Comparison of ENCODE assay signal across 11 cellular contexts in the genomic region with DNA sequence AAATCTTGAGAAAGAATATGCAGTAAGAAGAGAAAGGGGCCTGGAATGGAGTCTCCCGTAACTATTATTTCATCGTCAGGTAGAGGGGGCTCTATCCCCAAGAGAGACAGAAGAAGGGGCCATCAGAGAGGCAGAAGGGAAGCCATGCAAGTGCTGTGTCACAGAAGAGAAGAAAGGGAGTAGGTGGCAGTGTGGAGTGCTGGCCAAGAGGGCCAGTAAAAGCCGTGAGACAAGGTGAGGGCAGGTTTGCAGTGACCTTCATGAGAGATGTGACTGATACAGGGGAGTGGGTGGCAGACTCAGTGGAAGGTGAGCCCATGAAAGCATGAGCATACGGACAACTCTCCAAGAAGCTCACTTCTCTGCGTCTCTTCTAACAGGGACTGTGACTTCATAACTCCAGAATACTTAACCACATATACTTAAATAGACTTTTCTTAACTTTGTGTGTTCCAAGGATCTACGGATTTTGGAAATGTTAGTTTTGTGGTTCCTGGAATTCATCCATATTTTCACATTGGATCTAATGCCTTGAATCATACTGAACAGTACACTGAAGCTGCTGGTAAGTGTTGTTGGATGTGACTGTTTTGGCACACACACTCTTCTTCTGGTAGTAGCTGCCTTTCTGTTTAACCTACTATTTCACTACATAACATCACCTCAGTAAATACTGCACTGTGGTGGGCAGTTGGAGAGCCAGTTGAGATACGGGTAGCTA. TPM values are rescaled to one million over a fixed set of nuclear protein-coding genes. Genes with fewer than 3 reads are reported as not detected.
A peak's percentile ranks its signal among the peaks of the same experiment; 100 is the strongest.
DNase-seq lines count a peak whose midpoint lies in the region; ATAC-seq, FAIRE-seq and TF ChIP-seq lines count a peak whose summit lies in the region.
"Had no signal": no experiment of that assay in that cellular context is flagged by ENCODE, and none has a peak within 500 bp of the region (broad histone marks: within the 10 kb centered on the region; RNA-seq: fewer than 3 reads in every experiment).

No MANE protein-coding gene starts in this region.

- TF ChIP-seq RAD21 in liver (IDR thresholded peaks at IDR 0.05) (no peak), HepG2 (CRISPR knock-in tag; IDR thresholded peaks at IDR 0.05) (no peak)

- 91% methylated on average over 7 of the region's 7 CpGs for WGBS in liver
- WGBS in HepG2 (ENCODE audit: low lambda C conversion rate), result 97% methylated on average over 7 of the region's 7 CpGs

- TF ChIP-seq EP300 in HepG2 (IDR thresholded peaks at IDR 0.05; ENCODE audit: low read depth in 2 of 2, low read length in 2 of 2) (no peak), HepG2 (CRISPR knock-in tag; IDR thresholded peaks at IDR 0.05; ENCODE audit: borderline replicate concordance) (no peak)

- in situ Hi-C loops in HepG2 (cut with HindIII; ENCODE audit: extremely low pct_ligation_motif_present, low pct_unique_long_range_greater_than_20kb), result no loop called here

- H3K4me1 ChIP-seq in liver (ENCODE audit: control insufficient read depth in 4 of 4, insufficient read depth in 4 of 4, low read length in 3 of 4) (no peaks in the 10 kb centered on the region), HepG2 (ENCODE audit: insufficient read depth, low read length) (no peaks in the 10 kb centered on the region)

- DNase-seq in HepG2 (ENCODE audit: low spot score), result no peak
- DNase-seq in Right ventricle myocardium superior, result no peak
- no peak for DNase-seq in omental fat pad (ENCODE audit: low spot score)
- DNase-seq in KG1 (lab: John Stamatoyannopoulos, UW), result no peak
- DNase-seq in activated CD4-positive, alpha-beta T cell treated with anti-CD3 and anti-CD28 coated beads, Interleukin-2, amount 50 U/mL, for 4 hours, result no peak
- DNase-seq in activated CD4-positive, alpha-beta T cell treated with anti-CD3 and anti-CD28 coated beads for 4 hours, result no peak
- no peak for DNase-seq in COLO668 (lab: John Stamatoyannopoulos, UW; ENCODE audit: unreplicated experiment)
- DNase-seq: naive B cell had no signal

- no peak overlapping the region for H3K9ac ChIP-seq in liver (ENCODE audit: low read depth in 1 of 2, low read length in 2 of 2)
- H3K9ac ChIP-seq in HepG2 (ENCODE audit: insufficient read depth, low read depth, low read length), result no peak overlapping the region

- FAIRE-seq in HepG2 (lab: Jason Lieb, UNC), result no peak

- H3K27ac ChIP-seq in liver (ENCODE audit: low read depth in 1 of 2, low read length in 2 of 2) (peak overlapping the region; percentile 14 to 19), HepG2 (ENCODE audit: extremely low read length, insufficient read depth, low read length) (no peak overlapping the region)

- H3K9me3 ChIP-seq in liver (ENCODE audit: control insufficient read depth in 4 of 4, low read length in 3 of 4) (no peaks in the 10 kb centered on the region), HepG2 (ENCODE audit: low read length) (no peaks in the 10 kb centered on the region)

- POLR2A ChIA-PET in HepG2 (lab: Yijun Ruan, JAX), result interaction anchor here (1.4 kb wide), 1 partner anchor 16 kb away, joined by 5 read pairs; the partner anchor contains the start of gene PM20D2

- TF ChIP-seq CTCF in liver (IDR thresholded peaks at IDR 0.05; ENCODE audit: low read depth, low read length, missing input control) (no peak), HepG2 (CRISPR knock-in tag; IDR thresholded peaks at IDR 0.05) (no peak), omental fat pad (IDR thresholded peaks at IDR 0.05) (no peak)

- H3K4me3 ChIP-seq in liver (ENCODE audit: low read depth in 1 of 3, low read length in 3 of 3) (no peak overlapping the region), HepG2 (replicated peaks in 1 of 3; ENCODE audit: insufficient read depth in 1 of 3, low read depth in 2 of 3, low read length in 3 of 3) (no peak overlapping the region)

- intact Hi-C loops in HepG2 (cut with micrococcal nuclease; ENCODE audit: unreplicated experiment), result no loop called here
- intact Hi-C loops in Right ventricle myocardium superior (cut with DNase I), result no loop called here

- no peak overlapping the region for H3K4me2 ChIP-seq in HepG2 (ENCODE audit: low read depth, low read length)

- H3K27me3 ChIP-seq in liver (ENCODE audit: control insufficient read depth in 4 of 4, insufficient read depth in 4 of 4, low read length in 3 of 4) (no peaks in the 10 kb centered on the region), HepG2 (ENCODE audit: control insufficient read depth in 1 of 2, insufficient read depth in 2 of 2, low read length in 2 of 2) (no peaks in the 10 kb centered on the region)

- no peaks in the 10 kb centered on the region for H3K79me2 ChIP-seq in HepG2 (ENCODE audit: insufficient read depth, low read length)

- no peaks in the 10 kb centered on the region; the same call in 1 of the 2 replicates for H4K20me1 ChIP-seq in HepG2 (ENCODE audit: insufficient read depth, low read length)

- CTCF ChIA-PET in HepG2 (lab: Yijun Ruan, JAX; ENCODE audit: low intra/inter-chr PET ratio, low total read pairs), result no interaction called here

- ATAC-seq in HepG2 (no peak), Right ventricle myocardium superior (ENCODE audit: poor library complexity) (peak; percentile 85), omental fat pad (ENCODE audit: low FRiP score) (peak; percentile 41)

- H3K36me3 ChIP-seq in liver (ENCODE audit: control insufficient read depth in 4 of 4, insufficient read depth in 3 of 4, low read depth in 1 of 4, low read length in 3 of 4) (peaks cover 0 to 35% (median 16%) of the 10 kb centered on the region in 4 donors), HepG2 (replicated peaks in 1 of 2; ENCODE audit: control insufficient read depth in 1 of 2, insufficient read depth in 2 of 2, low read length in 2 of 2) (peaks cover 8 to 43% of the 10 kb centered on the region in 2 experiments)

- H2AFZ ChIP-seq in HepG2 (ENCODE audit: low read length), result no peak overlapping the region

- TF ChIP-seq POLR2A in HepG2 (IDR thresholded peaks at IDR 0.05; ENCODE audit: insufficient read depth in 1 of 2, low read depth in 2 of 2, low read length in 2 of 2), result no peak

- no TSS peak for BruUV-seq in HepG2 (replicated peaks; lab: Mats Ljungman, UMichigan)

RNA-seq across cellular contexts. Expression of gene PM20D2, which starts 15.6 kb away (rescaled TPM):
- total RNA-seq in liver, result 10 to 100 TPM in 1 of 2 donors, 1 to 10 TPM in 1; 6.4 to 12.4 TPM
- polyA plus RNA-seq in liver, result 1 to 10 TPM; 1.7 to 2.5 TPM
- 26.3 and 35.8 TPM in 2 replicates for total RNA-seq in HepG2 (2016; rRNA removed; fragmentation: Illumina TruSeq; extraction: Trizol)
- 1.2 and 1.9 TPM in 2 replicates for total RNA-seq in HepG2 (2016; cell fraction: cytosol; rRNA removed; fragmentation: Illumina TruSeq; extraction: Trizol; ENCODE audit: low read depth)
- total RNA-seq in HepG2 (2016; cell fraction: insoluble cytoplasmic fraction; rRNA removed; fragmentation: Illumina TruSeq; extraction: Trizol), result 26.7 and 36.1 TPM in 2 replicates
- total RNA-seq in HepG2 (2016; cell fraction: membrane; rRNA removed; fragmentation: Illumina TruSeq; extraction: Trizol), result 10.2 and 11.6 TPM in 2 replicates
- total RNA-seq in HepG2 (2016; cell fraction: nucleus; rRNA removed; fragmentation: Illumina TruSeq; extraction: Trizol), result 13.7 and 14.6 TPM in 2 replicates
- 13.3 and 14.7 TPM in 2 replicates for polyA plus RNA-seq in HepG2 (2011; rRNA removed)
- polyA plus RNA-seq in HepG2 (2011; cell fraction: cytosol; rRNA removed), result 6.8 and 10.1 TPM in 2 replicates
- 5.6 and 8.7 TPM in 2 replicates for polyA plus RNA-seq in HepG2 (2011; cell fraction: nucleus; rRNA removed)
- 19.2 and 21.4 TPM in 2 replicates for polyA plus RNA-seq in HepG2 (2012)
- 0.95 and 1.1 TPM in 2 replicates for polyA plus RNA-seq in HepG2 (2016; cell fraction: cytosol; fragmentation: Illumina TruSeq; extraction: Trizol; ENCODE audit: low read depth)
- polyA plus RNA-seq in HepG2 (2016; cell fraction: insoluble cytoplasmic fraction; fragmentation: Illumina TruSeq; extraction: Trizol; ENCODE audit: low read depth), result 31.6 and 33.7 TPM in 2 replicates
- polyA plus RNA-seq in HepG2 (2016; cell fraction: membrane; fragmentation: Illumina TruSeq; extraction: Trizol; ENCODE audit: low read depth), result 4.2 and 4.9 TPM in 2 replicates
- 21.5 and 22.6 TPM in 2 replicates for polyA plus RNA-seq in HepG2 (2016; cell fraction: nucleus; fragmentation: Illumina TruSeq; extraction: Trizol; ENCODE audit: insufficient read depth, low read depth)
- polyA minus RNA-seq in HepG2 (2011; rRNA and poly(A)+ RNA removed; ENCODE audit: low replicate concordance), result 9.4 and 13.5 TPM in 2 replicates
- polyA minus RNA-seq in HepG2 (2011; cell fraction: cytosol; rRNA and poly(A)+ RNA removed), result 13.7 and 14.9 TPM in 2 replicates
- 9.9 and 14.4 TPM in 2 replicates for polyA minus RNA-seq in HepG2 (2011; cell fraction: nucleus; rRNA and poly(A)+ RNA removed)
- total RNA-seq in Right ventricle myocardium superior, result 11.1 TPM
- total RNA-seq in omental fat pad, result 10 to 100 TPM in 2 of 4 donors, 1 to 10 TPM in 2; 7.1 to 13.5 (median 10.1) TPM

RNA-seq across cellular contexts. Expression of gene SRSF12, which starts 43.6 kb away (rescaled TPM):
- total RNA-seq in liver (1 to 10 TPM in 1 of 2 donors, under 1 TPM in 1; 0.17 to 1.0 TPM), HepG2 (2016; rRNA removed; fragmentation: Illumina TruSeq; extraction: Trizol) (1.9 TPM in 2 replicates), Right ventricle myocardium superior (not detected), omental fat pad (1 to 10 TPM in 2 of 4 donors, under 1 TPM in 1, not detected in 1; 0.25 to 3.4 (median 3.2) TPM)
- polyA plus RNA-seq in liver (under 1 TPM; 0.22 to 0.56 TPM), HepG2 (2011; rRNA removed) (1.4 and 1.7 TPM in 2 replicates)
- 1.3 TPM in 2 replicates for total RNA-seq in HepG2 (2016; cell fraction: cytosol; rRNA removed; fragmentation: Illumina TruSeq; extraction: Trizol; ENCODE audit: low read depth)
- 1.8 and 2.0 TPM in 2 replicates for total RNA-seq in HepG2 (2016; cell fraction: insoluble cytoplasmic fraction; rRNA removed; fragmentation: Illumina TruSeq; extraction: Trizol)
- 1.8 and 2.4 TPM in 2 replicates for total RNA-seq in HepG2 (2016; cell fraction: membrane; rRNA removed; fragmentation: Illumina TruSeq; extraction: Trizol)
- total RNA-seq in HepG2 (2016; cell fraction: nucleus; rRNA removed; fragmentation: Illumina TruSeq; extraction: Trizol), result 2.2 TPM in 2 replicates
- polyA plus RNA-seq in HepG2 (2011; cell fraction: cytosol; rRNA removed), result 0.78 and 0.99 TPM in 2 replicates
- 1.0 and 1.6 TPM in 2 replicates for polyA plus RNA-seq in HepG2 (2011; cell fraction: nucleus; rRNA removed)
- 1.9 and 2.1 TPM in 2 replicates for polyA plus RNA-seq in HepG2 (2012)
- polyA plus RNA-seq in HepG2 (2016; cell fraction: cytosol; fragmentation: Illumina TruSeq; extraction: Trizol; ENCODE audit: low read depth), result 1.4 and 1.6 TPM in 2 replicates
- 2.6 and 2.8 TPM in 2 replicates for polyA plus RNA-seq in HepG2 (2016; cell fraction: insoluble cytoplasmic fraction; fragmentation: Illumina TruSeq; extraction: Trizol; ENCODE audit: low read depth)
- 1.8 and 3.0 TPM in 2 replicates for polyA plus RNA-seq in HepG2 (2016; cell fraction: membrane; fragmentation: Illumina TruSeq; extraction: Trizol; ENCODE audit: low read depth)
- polyA plus RNA-seq in HepG2 (2016; cell fraction: nucleus; fragmentation: Illumina TruSeq; extraction: Trizol; ENCODE audit: insufficient read depth, low read depth), result 5.7 and 6.1 TPM in 2 replicates
- 0.20 TPM in 1 of 2 replicates, not detected in the other for polyA minus RNA-seq in HepG2 (2011; rRNA and poly(A)+ RNA removed; ENCODE audit: low replicate concordance)
- 0.49 and 1.2 TPM in 2 replicates for polyA minus RNA-seq in HepG2 (2011; cell fraction: cytosol; rRNA and poly(A)+ RNA removed)
- 2.4 and 3.1 TPM in 2 replicates for polyA minus RNA-seq in HepG2 (2011; cell fraction: nucleus; rRNA and poly(A)+ RNA removed)
- total RNA-seq: LHCN-M2 had no signal

RNA-seq across cellular contexts. Expression of gene GABRR1, which starts 55.7 kb away (rescaled TPM):
- total RNA-seq in liver (not detected), HepG2 (2016; rRNA removed; fragmentation: Illumina TruSeq; extraction: Trizol) (not detected in 2 replicates), Right ventricle myocardium superior (not detected), omental fat pad (not detected)
- polyA plus RNA-seq in liver (not detected), HepG2 (2011; rRNA removed) (not detected in 2 replicates)
- not detected in 2 replicates for total RNA-seq in HepG2 (2016; cell fraction: cytosol; rRNA removed; fragmentation: Illumina TruSeq; extraction: Trizol; ENCODE audit: low read depth)
- total RNA-seq in HepG2 (2016; cell fraction: insoluble cytoplasmic fraction; rRNA removed; fragmentation: Illumina TruSeq; extraction: Trizol), result not detected in 2 replicates
- not detected in 2 replicates for total RNA-seq in HepG2 (2016; cell fraction: membrane; rRNA removed; fragmentation: Illumina TruSeq; extraction: Trizol)
- total RNA-seq in HepG2 (2016; cell fraction: nucleus; rRNA removed; fragmentation: Illumina TruSeq; extraction: Trizol), result not detected in 2 replicates
- polyA plus RNA-seq in HepG2 (2011; cell fraction: cytosol; rRNA removed), result not detected in 2 replicates
- polyA plus RNA-seq in HepG2 (2011; cell fraction: nucleus; rRNA removed), result not detected in 2 replicates
- polyA plus RNA-seq in HepG2 (2012), result not detected in 2 replicates
- not detected in 2 replicates for polyA plus RNA-seq in HepG2 (2016; cell fraction: cytosol; fragmentation: Illumina TruSeq; extraction: Trizol; ENCODE audit: low read depth)
- not detected in 2 replicates for polyA plus RNA-seq in HepG2 (2016; cell fraction: insoluble cytoplasmic fraction; fragmentation: Illumina TruSeq; extraction: Trizol; ENCODE audit: low read depth)
- not detected in 2 replicates for polyA plus RNA-seq in HepG2 (2016; cell fraction: membrane; fragmentation: Illumina TruSeq; extraction: Trizol; ENCODE audit: low read depth)
- polyA plus RNA-seq in HepG2 (2016; cell fraction: nucleus; fragmentation: Illumina TruSeq; extraction: Trizol; ENCODE audit: insufficient read depth, low read depth), result not detected in 2 replicates
- not detected in 2 replicates for polyA minus RNA-seq in HepG2 (2011; rRNA and poly(A)+ RNA removed; ENCODE audit: low replicate concordance)
- polyA minus RNA-seq in HepG2 (2011; cell fraction: cytosol; rRNA and poly(A)+ RNA removed), result not detected in 2 replicates
- not detected in 2 replicates for polyA minus RNA-seq in HepG2 (2011; cell fraction: nucleus; rRNA and poly(A)+ RNA removed)
- total RNA-seq: activated T-helper 1 cell treated with anti-CD3 and anti-CD28 coated beads, Interleukin-12 subunit alpha, Interleukin-12 subunit beta, Interleukin-2, Interleukin-4 antibody, amounts not matched to agents 30 ng/mL and 10 ng/mL and 1 ng/mL, durations not matched to agents 14 hours and 24 hours and 36 hours; LHCN-M2 had no signal
